In the genomic region with DNA sequence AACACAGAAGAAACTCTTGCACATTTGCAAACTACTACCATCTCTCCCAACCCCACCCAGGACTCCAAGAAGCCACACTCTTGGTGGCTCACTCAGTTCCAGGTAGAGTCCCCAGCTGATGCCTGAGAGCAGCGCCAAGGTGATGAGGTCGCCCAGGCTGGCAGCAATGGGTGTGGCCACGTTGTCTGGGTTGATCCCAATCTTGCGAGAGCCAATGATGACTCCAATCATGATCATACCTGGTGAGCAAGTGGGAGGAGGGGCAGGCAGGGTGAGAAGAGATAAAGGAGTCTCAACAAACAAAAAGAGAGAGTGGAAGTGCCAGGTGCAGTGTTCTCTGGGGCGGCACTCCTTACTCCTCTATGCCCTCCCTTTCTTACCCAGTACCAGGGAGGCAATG, we compare ENCODE assay signal across 3 cellular contexts.
TF ChIP-seq lines count a peak whose summit lies in the region.

No MANE protein-coding gene starts in this region.

TF ChIP-seq in HCT116, 20 proteins besides CTCF, POLR2A, EP300 and RAD21 (continued from another document):
- TF ChIP-seq SIN3A (IDR thresholded peaks at IDR 0.05; ENCODE audit: low read depth) (no peak), SP1 (IDR thresholded peaks at IDR 0.05; ENCODE audit: low read depth) (no peak), EGR1 (IDR thresholded peaks at IDR 0.05; ENCODE audit: low read depth) (no peak)

TF ChIP-seq in WTC11, 78 proteins besides CTCF, POLR2A, EP300 and RAD21 (continued from another document):
- TF ChIP-seq, protein P1, sequence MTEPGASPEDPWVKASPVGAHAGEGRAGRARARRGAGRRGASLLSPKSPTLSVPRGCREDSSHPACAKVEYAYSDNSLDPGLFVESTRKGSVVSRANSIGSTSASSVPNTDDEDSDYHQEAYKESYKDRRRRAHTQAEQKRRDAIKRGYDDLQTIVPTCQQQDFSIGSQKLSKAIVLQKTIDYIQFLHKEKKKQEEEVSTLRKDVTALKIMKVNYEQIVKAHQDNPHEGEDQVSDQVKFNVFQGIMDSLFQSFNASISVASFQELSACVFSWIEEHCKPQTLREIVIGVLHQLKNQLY (CRISPR knock-in tag; IDR thresholded peaks at IDR 0.05) = no peak
TF ChIP-seq in WTC11: peak in this region for 0.

TF ChIP-seq in SK-N-SH treated with all-trans-retinoic acid at 6 μM for 48 hours, 23 proteins besides CTCF, POLR2A, EP300 and RAD21 (continued from another document):
- TF ChIP-seq ZC3H10 (CRISPR knock-in tag; IDR thresholded peaks at IDR 0.05) = no peak
- TF ChIP-seq OSR1 (CRISPR knock-in tag; IDR thresholded peaks at IDR 0.05) = no peak
- TF ChIP-seq ZNF565 (CRISPR knock-in tag; conservative IDR thresholded peaks at IDR 0.05; ENCODE audit: low read depth) = no peak
- TF ChIP-seq, protein P2, sequence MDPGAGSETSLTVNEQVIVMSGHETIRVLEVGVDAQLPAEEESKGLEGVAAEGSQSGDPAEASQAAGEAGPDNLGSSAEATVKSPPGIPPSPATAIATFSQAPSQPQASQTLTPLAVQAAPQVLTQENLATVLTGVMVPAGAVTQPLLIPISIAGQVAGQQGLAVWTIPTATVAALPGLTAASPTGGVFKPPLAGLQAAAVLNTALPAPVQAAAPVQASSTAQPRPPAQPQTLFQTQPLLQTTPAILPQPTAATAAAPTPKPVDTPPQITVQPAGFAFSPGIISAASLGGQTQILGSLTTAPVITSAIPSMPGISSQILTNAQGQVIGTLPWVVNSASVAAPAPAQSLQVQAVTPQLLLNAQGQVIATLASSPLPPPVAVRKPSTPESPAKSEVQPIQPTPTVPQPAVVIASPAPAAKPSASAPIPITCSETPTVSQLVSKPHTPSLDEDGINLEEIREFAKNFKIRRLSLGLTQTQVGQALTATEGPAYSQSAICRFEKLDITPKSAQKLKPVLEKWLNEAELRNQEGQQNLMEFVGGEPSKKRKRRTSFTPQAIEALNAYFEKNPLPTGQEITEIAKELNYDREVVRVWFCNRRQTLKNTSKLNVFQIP (CRISPR knock-in tag; IDR thresholded peaks at IDR 0.05; ENCODE audit: borderline replicate concordance, low read depth) = no peak
- no peak for TF ChIP-seq ZFP3 (CRISPR knock-in tag; IDR thresholded peaks at IDR 0.05)
- no peak for TF ChIP-seq GLIS3 (CRISPR knock-in tag; IDR thresholded peaks at IDR 0.05)
- TF ChIP-seq TCF4 (CRISPR knock-in tag; IDR thresholded peaks at IDR 0.05; ENCODE audit: borderline replicate concordance) = no peak
